Comparison of ENCODE assay signal across 16 cellular contexts in the genomic region with DNA sequence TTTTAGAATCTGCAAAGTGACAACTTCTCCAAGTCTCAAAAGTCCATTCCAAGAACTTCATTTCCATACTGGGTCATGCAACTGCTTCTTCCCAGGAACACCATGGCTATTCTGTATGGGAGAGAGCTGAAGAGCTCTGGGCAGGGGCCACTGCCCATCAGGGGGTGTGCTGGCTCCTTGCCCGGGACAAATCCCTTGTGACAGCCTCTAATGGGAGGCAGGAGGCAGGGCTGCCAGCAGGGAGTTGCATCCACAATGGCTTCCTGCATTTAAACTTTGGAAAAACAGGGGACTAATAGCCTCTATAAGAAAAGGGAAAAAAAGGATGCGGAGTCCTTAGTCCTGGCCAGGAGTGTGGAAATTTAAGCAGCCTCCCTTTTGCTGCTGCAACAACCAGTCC. TPM values are rescaled to one million over a fixed set of nuclear protein-coding genes. Genes with fewer than 3 reads are reported as not detected.
DNase-seq lines count a peak whose midpoint lies in the region; ATAC-seq and TF ChIP-seq lines count a peak whose summit lies in the region.
"Had no signal": no experiment of that assay in that cellular context is flagged by ENCODE, and none has a peak within 500 bp of the region (broad histone marks: within the 10 kb centered on the region; RNA-seq: fewer than 3 reads in every experiment).

No MANE protein-coding gene starts in this region.

- no peak overlapping the region for H4K12ac ChIP-seq in trophoblast cell (ENCODE audit: low read depth, low read length)

- ATAC-seq in GM19397 (IDR thresholded peaks at IDR 0.05; ENCODE audit: unreplicated experiment): no peak

- no peak overlapping the region for H2BK5ac ChIP-seq in trophoblast cell (ENCODE audit: low read depth, low read length, poor library complexity)

- H3K4ac ChIP-seq in trophoblast cell (ENCODE audit: low read depth, low read length): no peak overlapping the region

- no peak overlapping the region for H3K4me2 ChIP-seq in trophoblast cell (ENCODE audit: low read length)
- H3K4me2 ChIP-seq: BLaER1 had no signal

- no peak overlapping the region for H3K9ac ChIP-seq in trophoblast cell (ENCODE audit: low read length)
- H3K9ac ChIP-seq: BLaER1 had no signal

- intact Hi-C loops in esophagus muscularis mucosa (cut with DNase I): no loop called here
- intact Hi-C loops in stomach (cut with DNase I; ENCODE audit: low total_unique reads): no loop called here

- H3K27me3 ChIP-seq in esophagus muscularis mucosa (no peaks in the 10 kb centered on the region), trophoblast cell (ENCODE audit: insufficient read depth, low read length) (no peaks in the 10 kb centered on the region), stomach (no peaks in the 10 kb centered on the region)
- H3K27me3 ChIP-seq: BLaER1 had no signal

- peak; percentile 17 for DNase-seq in G401 (ENCODE audit: low spot score)
- DNase-seq in NCI-H446 (lab: John Stamatoyannopoulos, UW): peak; percentile 6 to 66
- DNase-seq in esophagus muscularis mucosa (ENCODE audit: extremely low spot score): peak; percentile 42
- DNase-seq in trophoblast cell: no peak
- DNase-seq in stomach: no peak
- no peak for DNase-seq in NCI-H774 (lab: John Stamatoyannopoulos, UW)
- DNase-seq: CD8-positive, alpha-beta memory T cell; DMS153; EL; HFFc6; KG1; NCI-H1048; NCI-H526 treated with DMSO at 0.1 percent for 48 hours; SIG-M5 had no signal

- H3K79me1 ChIP-seq in trophoblast cell (ENCODE audit: low read length): no peaks in the 10 kb centered on the region

- H4K8ac ChIP-seq in trophoblast cell (ENCODE audit: low read depth, low read length): no peak overlapping the region

- WGBS in esophagus muscularis mucosa: 83% methylated on average over 2 of the region's 2 CpGs
- WGBS in trophoblast cell (ENCODE audit: extremely low coverage, insufficient coverage, insufficient read length): no CpG with 5 or more reads among the region's 2 CpGs
- WGBS in stomach, 5 donors: 69 to 74% (median 73%) methylated on average over 2 of the region's 2 CpGs

- no peak overlapping the region for H2BK12ac ChIP-seq in trophoblast cell (ENCODE audit: low read length)

- no peak for TF ChIP-seq EP300 in esophagus muscularis mucosa (IDR thresholded peaks at IDR 0.05)
- no peak for TF ChIP-seq EP300 in stomach (IDR thresholded peaks at IDR 0.05)

- no peak for TF ChIP-seq POLR2A in esophagus muscularis mucosa (IDR thresholded peaks at IDR 0.05; ENCODE audit: low read depth)
- TF ChIP-seq POLR2A in stomach (IDR thresholded peaks at IDR 0.05): no peak

- H3K9me3 ChIP-seq in esophagus muscularis mucosa: no peaks in the 10 kb centered on the region
- H3K9me3 ChIP-seq in trophoblast cell (ENCODE audit: insufficient read depth, low read depth, low read length): no peaks in the 10 kb centered on the region
- no peaks in the 10 kb centered on the region for H3K9me3 ChIP-seq in stomach
- H3K9me3 ChIP-seq: BLaER1 had no signal

- no peaks in the 10 kb centered on the region for H3K79me2 ChIP-seq in trophoblast cell (ENCODE audit: control insufficient read depth, insufficient read depth, low read length, poor library complexity)

- peak overlapping the region; percentile 21 for H2AFZ ChIP-seq in trophoblast cell (ENCODE audit: insufficient read depth, low read length, poor library complexity)

- no peaks in the 10 kb centered on the region for H3K4me1 ChIP-seq in esophagus muscularis mucosa
- H3K4me1 ChIP-seq in trophoblast cell (ENCODE audit: control insufficient read depth in 1 of 2, insufficient read depth in 2 of 2, low read length in 2 of 2): peaks cover 0 to 2% of the 10 kb centered on the region in 2 experiments
- H3K4me1 ChIP-seq in stomach: no peaks in the 10 kb centered on the region

- in situ Hi-C loops in G401 (cut with HindIII; ENCODE audit: low sequenced_read_pairs): no loop called here

- no peak overlapping the region for H3K18ac ChIP-seq in trophoblast cell (ENCODE audit: low read length)

- TF ChIP-seq CTCF in esophagus muscularis mucosa (IDR thresholded peaks at IDR 0.05) (no peak), stomach (IDR thresholded peaks at IDR 0.05) (no peak)

- H4K91ac ChIP-seq in trophoblast cell (ENCODE audit: low read depth, low read length): no peak overlapping the region

- no peak overlapping the region for H3K23ac ChIP-seq in trophoblast cell (ENCODE audit: low read length)

- H2AK5ac ChIP-seq in trophoblast cell (ENCODE audit: low read length): no peak overlapping the region

- H3K36me3 ChIP-seq in esophagus muscularis mucosa (no peaks in the 10 kb centered on the region), trophoblast cell (ENCODE audit: control insufficient read depth in 1 of 2, insufficient read depth in 2 of 2, low read length in 2 of 2) (no peaks in the 10 kb centered on the region), stomach (no peaks in the 10 kb centered on the region)
- H3K36me3 ChIP-seq: BLaER1 had no signal

- H3K14ac ChIP-seq in trophoblast cell (ENCODE audit: low read length): no peak overlapping the region

- no peak overlapping the region for H2BK120ac ChIP-seq in trophoblast cell (ENCODE audit: insufficient read depth, low read length, poor library complexity)

- no peak overlapping the region for H3K4me3 ChIP-seq in esophagus muscularis mucosa
- no peak overlapping the region for H3K4me3 ChIP-seq in trophoblast cell (ENCODE audit: low read depth, low read length)
- H3K4me3 ChIP-seq in stomach: no peak overlapping the region
- H3K4me3 ChIP-seq: BLaER1 had no signal

- no peak overlapping the region for H3K27ac ChIP-seq in esophagus muscularis mucosa (replicated peaks in 1 of 4)
- no peak overlapping the region for H3K27ac ChIP-seq in trophoblast cell (ENCODE audit: low read depth, low read length)
- no peak overlapping the region for H3K27ac ChIP-seq in stomach
- H3K27ac ChIP-seq: BLaER1 had no signal

RNA-seq across cellular contexts. Expression of gene FRMD4A, which starts 18.4 kb away (rescaled TPM):
- total RNA-seq in G401 (2014; rRNA removed; shearing (Covaris generic)): 21.1 and 63.4 TPM in 2 replicates
- total RNA-seq in esophagus muscularis mucosa (10 to 100 TPM; 17.0 to 28.8 (median 21.8) TPM), stomach (10 to 100 TPM in 4 of 5 donors, 1 to 10 TPM in 1; 8.4 to 25.3 (median 15.6) TPM)
- 137 and 153 TPM in 2 replicates for polyA plus RNA-seq in trophoblast cell (2013)
- polyA plus RNA-seq in stomach: 1 to 10 TPM; 6.9 to 7.5 (median 7.2) TPM

Comparison
In these comparisons a context has a peak if more than half of its experiments do, and no peak if none do; other contexts are left out.
1. DNase-seq: peak in G401 (single experiment), NCI-H446 (2 of 2) and esophagus muscularis mucosa (single experiment); none in trophoblast cell (0 of 2), stomach (single experiment) and NCI-H774 (single experiment).